In the genomic region with DNA sequence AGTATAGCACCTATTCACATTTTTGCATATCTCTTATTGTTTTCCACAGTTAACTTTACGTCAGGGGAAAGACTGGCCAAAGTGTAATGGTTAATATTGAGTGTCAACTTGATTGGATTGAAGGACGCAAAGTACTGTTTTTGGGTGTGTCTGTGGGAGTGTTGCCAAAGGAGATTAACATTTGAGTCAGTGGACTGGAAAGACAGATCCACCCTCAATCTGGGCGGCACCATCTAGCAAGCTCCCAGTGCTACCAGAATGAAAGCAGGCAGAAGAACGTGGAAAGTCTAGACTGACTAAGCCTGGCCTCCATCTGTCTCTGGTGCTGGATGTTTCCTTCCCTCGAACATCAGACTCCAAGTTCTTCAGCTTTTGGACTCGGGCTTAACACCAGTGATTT, we compare ENCODE assay signal across 21 cellular contexts.
A peak's percentile ranks its signal among the peaks of the same experiment; 100 is the strongest.
DNase-seq lines count a peak whose midpoint lies in the region; ATAC-seq, FAIRE-seq and TF ChIP-seq lines count a peak whose summit lies in the region.
"Had no signal": no experiment of that assay in that cellular context is flagged by ENCODE, and none has a peak within 500 bp of the region (broad histone marks: within the 10 kb centered on the region; RNA-seq: fewer than 3 reads in every experiment).

No MANE protein-coding gene starts in this region.

- H4K8ac ChIP-seq in trophoblast cell (ENCODE audit: low read depth, low read length), result no peak overlapping the region

- no peak overlapping the region for H3K4me3 Mint-ChIP-seq in T-helper 17 cell
- H3K4me3 Mint-ChIP-seq: CD8-positive, alpha-beta memory T cell had no signal

- no peak overlapping the region for H4K12ac ChIP-seq in trophoblast cell (ENCODE audit: low read depth, low read length)

- H3K9me2 ChIP-seq in PC-3 (replicated peaks; ENCODE audit: low read length), result no peaks in the 10 kb centered on the region

- H3K4me2 ChIP-seq in PC-3 (ENCODE audit: low read length), result no peak overlapping the region
- H3K4me2 ChIP-seq in trophoblast cell (ENCODE audit: low read length), result no peak overlapping the region

- TF ChIP-seq CTCF in PC-3 (conservative IDR thresholded peaks at IDR 0.05; ENCODE audit: low read depth, low read length) (no peak), bronchial epithelial cell (IDR thresholded peaks at IDR 0.05; ENCODE audit: insufficient read depth, low read length, severe bottlenecking) (no peak)

- no peak overlapping the region for H3K23ac ChIP-seq in trophoblast cell (ENCODE audit: low read length)

- H3K4me3 ChIP-seq in PC-3 (ENCODE audit: low read length), result no peak overlapping the region
- H3K4me3 ChIP-seq in bronchial epithelial cell (ENCODE audit: low read depth, low read length), result no peak overlapping the region
- no peak overlapping the region for H3K4me3 ChIP-seq in trophoblast cell (ENCODE audit: low read depth, low read length)

- CTCF ChIA-PET in PC-3 (lab: Charles Lee), result no interaction called here

- no peak overlapping the region for H2BK5ac ChIP-seq in trophoblast cell (ENCODE audit: low read depth, low read length, poor library complexity)

- no peaks in the 10 kb centered on the region for H3K27me3 Mint-ChIP-seq in T-helper 17 cell
- H3K27me3 Mint-ChIP-seq: CD8-positive, alpha-beta memory T cell had no signal

- no peak overlapping the region for H3K14ac ChIP-seq in trophoblast cell (ENCODE audit: low read length)

- H3F3A ChIP-seq in PC-3 (ENCODE audit: low read length, unreplicated experiment), result no peaks in the 10 kb centered on the region

- no peak overlapping the region for H2AK5ac ChIP-seq in trophoblast cell (ENCODE audit: low read length)

- no CpG with 5 or more reads among the region's 6 CpGs for WGBS in trophoblast cell (ENCODE audit: extremely low coverage, insufficient coverage, insufficient read length)

- H3K79me2 ChIP-seq in PC-3 (ENCODE audit: low read length) (no peaks in the 10 kb centered on the region), trophoblast cell (ENCODE audit: control insufficient read depth, insufficient read depth, low read length, poor library complexity) (no peaks in the 10 kb centered on the region)

- DNase-seq in H54 (ENCODE audit: insufficient read length, low spot score) (no peak), M059J (ENCODE audit: low read depth) (peak; percentile 23), PC-3 (peak; percentile 20), bronchial epithelial cell (ENCODE audit: low read depth) (peak; percentile 4), urothelium cell line (ENCODE audit: low spot score) (no peak), trophoblast cell (no peak), middle frontal gyrus (ENCODE audit: extremely low spot score, low spot score) (no peak), T-helper 17 cell (no peak)
- DNase-seq: CD8-positive, alpha-beta memory T cell; GDM1; H7; KBM-7; NCI-H1694 treated with DMSO at 0.1 percent for 48 hours; NCI-H2081 treated with DMSO at 0.1 percent for 48 hours; NCI-H2171 treated with DMSO at 0.1 percent for 48 hours; NCI-H526 treated with DMSO at 0.1 percent for 48 hours; NK-92 treated with Interleukin-12 subunit alpha and Interleukin-12 subunit beta, amount 100 ng/mL, for 24 hours; Right ventricle myocardium superior had no signal

- no peak overlapping the region for H2BK12ac ChIP-seq in trophoblast cell (ENCODE audit: low read length)

- 0 out of 2 replicates have a peak overlapping the region, but pooled peaks have one; percentile 19 for H2AFZ ChIP-seq in PC-3 (ENCODE audit: low read length)
- H2AFZ ChIP-seq in trophoblast cell (ENCODE audit: insufficient read depth, low read length, poor library complexity), result no peak overlapping the region

- H3K9ac ChIP-seq in PC-3 (ENCODE audit: low read length) (no peak overlapping the region), trophoblast cell (ENCODE audit: low read length) (no peak overlapping the region)

- no peak overlapping the region for H3K18ac ChIP-seq in trophoblast cell (ENCODE audit: low read length)

- H3K36me3 ChIP-seq in PC-3 (ENCODE audit: low read depth, low read length) (no peaks in the 10 kb centered on the region), bronchial epithelial cell (ENCODE audit: control insufficient read depth, insufficient read depth, low read length) (no peaks in the 10 kb centered on the region), trophoblast cell (ENCODE audit: control insufficient read depth in 1 of 2, insufficient read depth in 2 of 2, low read length in 2 of 2) (no peaks in the 10 kb centered on the region)

- no peaks in the 10 kb centered on the region for H3K4me1 Mint-ChIP-seq in T-helper 17 cell
- H3K4me1 Mint-ChIP-seq: CD8-positive, alpha-beta memory T cell had no signal

- ATAC-seq in PC-3, result no peak
- ATAC-seq in T-helper 17 cell, result no peak

- H3K9me3 ChIP-seq in PC-3 (ENCODE audit: low read length), result no peaks in the 10 kb centered on the region
- peaks cover 1% of the 10 kb centered on the region for H3K9me3 ChIP-seq in trophoblast cell (ENCODE audit: insufficient read depth, low read depth, low read length)
- peaks cover 2% of the 10 kb centered on the region for H3K9me3 ChIP-seq in T-helper 17 cell (ENCODE audit: control insufficient read depth, low read length, poor library complexity, severe bottlenecking)

- H4K20me1 ChIP-seq in PC-3 (ENCODE audit: low read length), result no peaks in the 10 kb centered on the region

- H3K27ac Mint-ChIP-seq in T-helper 17 cell, result no peak overlapping the region
- H3K27ac Mint-ChIP-seq: CD8-positive, alpha-beta memory T cell had no signal

- no peaks in the 10 kb centered on the region for H3K36me3 Mint-ChIP-seq in T-helper 17 cell (ENCODE audit: low read depth)

- peak; percentile 80 for FAIRE-seq in H54 (lab: Jason Lieb, UNC)
- no peak for FAIRE-seq in bronchial epithelial cell (lab: Jason Lieb, UNC)
- FAIRE-seq in urothelium cell line (lab: Jason Lieb, UNC), result no peak
- FAIRE-seq: GM18507, RCC 7860 had no signal

- TF ChIP-seq POLR2A in H54 (IDR thresholded peaks at IDR 0.05; ENCODE audit: low read depth, low read length), result no peak

- POLR2A ChIA-PET in PC-3 (lab: Charles Lee; ENCODE audit: unreplicated experiment), result no interaction called here

- intact Hi-C loops in PC-3 (cut with micrococcal nuclease), result no loop called here

- H3K27ac ChIP-seq in PC-3 (ENCODE audit: low read length) (no peak overlapping the region), trophoblast cell (ENCODE audit: low read depth, low read length) (no peak overlapping the region)
- H3K27ac ChIP-seq: C4-2B had no signal

- H3K27me3 ChIP-seq in PC-3 (ENCODE audit: low read length), result no peaks in the 10 kb centered on the region
- no peaks in the 10 kb centered on the region for H3K27me3 ChIP-seq in bronchial epithelial cell (ENCODE audit: control insufficient read depth, insufficient read depth, low read length)
- no peaks in the 10 kb centered on the region for H3K27me3 ChIP-seq in trophoblast cell (ENCODE audit: insufficient read depth, low read length)

- BruUV-seq in PC-3 (replicated peaks; lab: Mats Ljungman, UMichigan), result no TSS peak

- H3K4me1 ChIP-seq in PC-3 (ENCODE audit: insufficient read depth, low read length) (no peaks in the 10 kb centered on the region), trophoblast cell (ENCODE audit: control insufficient read depth in 1 of 2, insufficient read depth in 2 of 2, low read length in 2 of 2) (no peaks in the 10 kb centered on the region)

- no peak overlapping the region for H4K91ac ChIP-seq in trophoblast cell (ENCODE audit: low read depth, low read length)

- H3K79me1 ChIP-seq in trophoblast cell (ENCODE audit: low read length), result no peaks in the 10 kb centered on the region

- no peak overlapping the region for H3K4ac ChIP-seq in trophoblast cell (ENCODE audit: low read depth, low read length)

- no peak overlapping the region for H2BK120ac ChIP-seq in trophoblast cell (ENCODE audit: insufficient read depth, low read length, poor library complexity)

Comparison
In these comparisons a context has a peak if more than half of its experiments do, and no peak if none do; other contexts are left out.
1. DNase-seq: peak in M059J (single experiment), PC-3 (single experiment) and bronchial epithelial cell (single experiment); none in H54 (single experiment), urothelium cell line (single experiment), trophoblast cell (0 of 2), middle frontal gyrus (single experiment) and T-helper 17 cell (0 of 3).